In the genomic region with DNA sequence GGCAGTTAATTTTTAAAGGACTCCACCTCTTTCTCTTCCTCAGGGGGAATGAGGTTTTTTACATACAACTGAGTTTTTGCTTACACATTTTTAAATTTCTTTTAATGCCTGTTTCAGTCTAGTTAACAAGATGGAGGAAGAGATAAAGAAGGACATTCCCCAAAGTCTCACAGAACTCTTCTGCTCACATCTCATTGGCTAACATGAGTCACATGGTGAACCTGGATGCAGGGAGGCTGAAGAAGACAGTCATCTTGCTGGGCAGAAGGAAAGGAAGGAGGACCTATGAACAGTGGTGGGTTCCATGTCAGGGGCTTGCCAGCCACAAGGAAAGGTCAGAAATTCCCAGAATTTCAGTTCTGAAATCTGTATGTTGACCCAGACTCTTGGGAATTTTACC, we compare ENCODE assay signal across 19 cellular contexts. TPM values are rescaled to one million over a fixed set of nuclear protein-coding genes. Genes with fewer than 3 reads are reported as not detected.
A peak's percentile ranks its signal among the peaks of the same experiment; 100 is the strongest.
DNase-seq lines count a peak whose midpoint lies in the region; ATAC-seq, FAIRE-seq and TF ChIP-seq lines count a peak whose summit lies in the region.
"Had no signal": no experiment of that assay in that cellular context is flagged by ENCODE, and none has a peak within 500 bp of the region (broad histone marks: within the 10 kb centered on the region; RNA-seq: fewer than 3 reads in every experiment).

No MANE protein-coding gene starts in this region.

- no peak overlapping the region for H2BK15ac ChIP-seq in mesendoderm (replicated peaks; ENCODE audit: low read depth)

- no peak overlapping the region for H3K4ac ChIP-seq in mesendoderm (ENCODE audit: low read depth, low read length)

- no peaks in the 10 kb centered on the region for H3K36me3 Mint-ChIP-seq in progenitor cell of endocrine pancreas (ENCODE audit: insufficient read depth)
- H3K36me3 Mint-ChIP-seq: CD4-positive, alpha-beta memory T cell had no signal

- CTCF ChIA-PET in K562 (lab: Yijun Ruan, JAX; ENCODE audit: low intra/inter-chr PET ratio), result no interaction called here

- no peaks in the 10 kb centered on the region for H3K9me1 ChIP-seq in K562 (ENCODE audit: control insufficient read depth, insufficient read depth, low read length)

- H3K4me1 ChIP-seq in Karpas-422 (ENCODE audit: low read length) (peaks cover 20% of the 10 kb centered on the region), K562 (replicated peaks in 1 of 2; ENCODE audit: control insufficient read depth in 2 of 2, insufficient read depth in 2 of 2, low read length in 2 of 2) (no peaks in the 10 kb centered on the region; a peak in 3 of 5 replicates), mesendoderm (ENCODE audit: control insufficient read depth, low read depth, low read length) (peaks cover 5% of the 10 kb centered on the region)
- H3K4me1 ChIP-seq: BE2C had no signal

- FAIRE-seq in K562 (lab: Jason Lieb, UNC), result no peak
- FAIRE-seq: A204.1, D721Med, GM19239 had no signal

- no peak overlapping the region for H3K4me3 Mint-ChIP-seq in progenitor cell of endocrine pancreas (ENCODE audit: low read depth)
- H3K4me3 Mint-ChIP-seq: CD4-positive, alpha-beta memory T cell; HFFc6 had no signal

- H3K9ac ChIP-seq in Karpas-422 (ENCODE audit: low read length) (no peak overlapping the region), K562 (ENCODE audit: insufficient read depth in 1 of 2, low read depth in 2 of 2, low read length in 2 of 2) (no peak overlapping the region), mesendoderm (ENCODE audit: low read length) (no peak overlapping the region)

- no peak for TF ChIP-seq POLR2A in K562 (conservative IDR thresholded peaks at IDR 0.05)

- in situ Hi-C loops in K562 (cut with MboI), result loop anchor here (10.0 kb wide), 1 partner anchor 258 kb away; no protein-coding TSS in a partner anchor

- H3K27me3 Mint-ChIP-seq in progenitor cell of endocrine pancreas, result peaks cover 13% of the 10 kb centered on the region

- TF ChIP-seq EP300 in K562 (IDR thresholded peaks at IDR 0.05; ENCODE audit: low read length), result no peak

- peak; percentile 6 for DNase-seq in EH (ENCODE audit: low read depth)
- DNase-seq in Karpas-422, result peak; percentile 66
- DNase-seq in K562 (ENCODE audit: extremely low read depth in 1 of 4, low spot score in 3 of 4), result peak; percentile 8 to 48 (median 22)
- peak; percentile 26 for DNase-seq in mesendoderm
- no peak for DNase-seq in progenitor cell of endocrine pancreas (ENCODE audit: low spot score, unreplicated experiment)
- no peak for DNase-seq in nucleus accumbens (lab: John Stamatoyannopoulos, UW)
- no peak for DNase-seq in NCI-H1436 (lab: John Stamatoyannopoulos, UW)
- DNase-seq: BE2C; CD4-positive, alpha-beta memory T cell; COR-L47; DMS153; DMS79 treated with DMSO at 0.1 percent for 48 hours; GF-D8; HCEC 1CT; HFFc6 had no signal

- H4K20me1 ChIP-seq in Karpas-422 (ENCODE audit: insufficient read depth, low read depth, low read length), result no peaks in the 10 kb centered on the region
- no peaks in the 10 kb centered on the region for H4K20me1 ChIP-seq in K562 (replicated peaks; ENCODE audit: control insufficient read depth, insufficient read depth, low read length)

- H3K18ac ChIP-seq in mesendoderm (ENCODE audit: low read length), result no peak overlapping the region

- H3K79me1 ChIP-seq in mesendoderm (ENCODE audit: low read length), result no peaks in the 10 kb centered on the region

- H4K8ac ChIP-seq in mesendoderm (ENCODE audit: low read depth, low read length), result no peak overlapping the region

- H3K4me1 Mint-ChIP-seq in progenitor cell of endocrine pancreas (ENCODE audit: low read depth), result peaks cover 1% of the 10 kb centered on the region

- H3K9me3 Mint-ChIP-seq in progenitor cell of endocrine pancreas (ENCODE audit: low read depth), result no peaks in the 10 kb centered on the region
- H3K9me3 Mint-ChIP-seq: CD4-positive, alpha-beta memory T cell; HFFc6 had no signal

- no peak overlapping the region for H2AK5ac ChIP-seq in mesendoderm (ENCODE audit: low read length)

- no peaks in the 10 kb centered on the region for H3K9me3 ChIP-seq in Karpas-422 (ENCODE audit: low read length)
- no peaks in the 10 kb centered on the region for H3K9me3 ChIP-seq in K562 (replicated peaks; ENCODE audit: control insufficient read depth, insufficient read depth, low read depth, low read length)
- H3K9me3 ChIP-seq: BE2C had no signal

- H3K23ac ChIP-seq in mesendoderm (ENCODE audit: low read length), result no peak overlapping the region

- no peak overlapping the region for H3K4me3 ChIP-seq in Karpas-422 (ENCODE audit: low read length)
- H3K4me3 ChIP-seq in K562, result no peak overlapping the region
- H3K4me3 ChIP-seq in mesendoderm (ENCODE audit: low read length), result no peak overlapping the region

- POLR2A ChIA-PET in K562 (lab: Yijun Ruan, JAX), result interaction anchor here (0.7 kb wide), 1 partner anchor 61 kb away, joined by 3 read pairs; no protein-coding TSS in a partner anchor

- no peak for TF ChIP-seq RAD21 in K562 (CRISPR knock-in tag; conservative IDR thresholded peaks at IDR 0.05 in 1 of 2, IDR thresholded peaks at IDR 0.05 in 1 of 2)

- intact Hi-C loops in K562 (cut with micrococcal nuclease), result no loop called here

- H3K36me3 ChIP-seq in Karpas-422 (ENCODE audit: insufficient read depth, low read length) (no peaks in the 10 kb centered on the region), K562 (ENCODE audit: control insufficient read depth, insufficient read depth, low read length) (no peaks in the 10 kb centered on the region), mesendoderm (ENCODE audit: control insufficient read depth, insufficient read depth, low read length) (no peaks in the 10 kb centered on the region)
- H3K36me3 ChIP-seq: BE2C had no signal

- no peak overlapping the region for H2BK5ac ChIP-seq in mesendoderm (ENCODE audit: low read length)

- no peak overlapping the region for H2BK120ac ChIP-seq in mesendoderm (ENCODE audit: low read depth, low read length)

- no peak overlapping the region for H3K27ac ChIP-seq in Karpas-422 (ENCODE audit: low read length)
- no peak overlapping the region for H3K27ac ChIP-seq in K562 (ENCODE audit: extremely low read depth, low read depth, low read length)
- H3K27ac ChIP-seq in mesendoderm (ENCODE audit: low read depth, low read length), result no peak overlapping the region
- H3K27ac ChIP-seq: C4-2B had no signal

- ATAC-seq in K562, result no peak

- no peak overlapping the region for H3K27ac Mint-ChIP-seq in progenitor cell of endocrine pancreas
- H3K27ac Mint-ChIP-seq: CD4-positive, alpha-beta memory T cell; HFFc6 had no signal

- BruUV-seq in K562 (replicated peaks; lab: Mats Ljungman, UMichigan), result no TSS peak

- no peaks in the 10 kb centered on the region for H3K9me2 ChIP-seq in Karpas-422 (replicated peaks; ENCODE audit: insufficient read depth, low read length)

- H3K4me2 ChIP-seq in Karpas-422 (ENCODE audit: low read depth, low read length, poor library complexity, severe bottlenecking) (no peak overlapping the region), K562 (ENCODE audit: insufficient read depth, low read length) (no peak overlapping the region), mesendoderm (ENCODE audit: low read length) (no peak overlapping the region)

- no peak overlapping the region for H4K5ac ChIP-seq in mesendoderm (ENCODE audit: low read length)

- H3K56ac ChIP-seq in mesendoderm (ENCODE audit: low read length), result no peak overlapping the region

- no peaks in the 10 kb centered on the region for H3K79me2 ChIP-seq in Karpas-422 (ENCODE audit: low read length)
- no peaks in the 10 kb centered on the region for H3K79me2 ChIP-seq in K562 (ENCODE audit: control insufficient read depth, insufficient read depth, low read length)
- no peaks in the 10 kb centered on the region for H3K79me2 ChIP-seq in mesendoderm (ENCODE audit: control insufficient read depth, insufficient read depth, low read length)

- no peaks in the 10 kb centered on the region for H3K27me3 ChIP-seq in Karpas-422 (ENCODE audit: low read length)
- H3K27me3 ChIP-seq in K562 (ENCODE audit: control insufficient read depth in 2 of 2, insufficient read depth in 2 of 2, low read length in 2 of 2), result no peaks in the 10 kb centered on the region; a peak in 1 of 5 replicates
- H3K27me3 ChIP-seq in mesendoderm (ENCODE audit: insufficient read depth, low read length, poor library complexity), result no peaks in the 10 kb centered on the region
- H3K27me3 ChIP-seq: BE2C had no signal

- TF ChIP-seq CTCF in K562 (IDR thresholded peaks at IDR 0.05 in 2 of 3, conservative IDR thresholded peaks at IDR 0.05 in 1 of 3; ENCODE audit: insufficient read depth in 2 of 3, low read depth in 1 of 3, low read length in 3 of 3), result no peak
- TF ChIP-seq CTCF in progenitor cell of endocrine pancreas (IDR thresholded peaks at IDR 0.05; ENCODE audit: unreplicated experiment), result no peak

- H2AFZ ChIP-seq in Karpas-422 (ENCODE audit: low read length) (no peak overlapping the region), K562 (ENCODE audit: low read depth, low read length) (no peak overlapping the region)

TF ChIP-seq in K562, 482 proteins besides CTCF, POLR2A, EP300 and RAD21 (continues in another document):
- no peak for TF ChIP-seq POU5F1 (IDR thresholded peaks at IDR 0.05; ENCODE audit: borderline replicate concordance, low read depth, low read length, partially characterized antibody)

RNA-seq across cellular contexts. Expression of a gene that starts 10.4 kb away (rescaled TPM):
- under 0.01 and 0.25 TPM in 2 replicates for total RNA-seq in Karpas-422 (2014; rRNA removed; shearing (Covaris generic); ENCODE audit: low replicate concordance)
- total RNA-seq in K562 (2011; cell fraction: chromatin; rRNA removed; ENCODE audit: low replicate concordance), result not detected in 2 replicates
- not detected in 2 replicates for total RNA-seq in K562 (2011; cell fraction: nucleolus; rRNA removed)
- 0.07 TPM in 1 of 2 replicates, not detected in the other for total RNA-seq in K562 (2011; cell fraction: nucleoplasm; rRNA removed)
- total RNA-seq in K562 (2014; rRNA removed) (0.08 TPM in 1 of 2 replicates, not detected in the other), K562 (2014; rRNA removed; fragmentation: Illumina TruSeq; extraction: Trizol) (0.04 and 0.13 TPM in 2 replicates), K562 (2015; rRNA removed; fragmentation: Illumina TruSeq; extraction: Trizol) (0.26 and 0.33 TPM in 2 replicates), K562 (2021) (not detected in 2 replicates), progenitor cell of endocrine pancreas (5.3 and 6.0 TPM in 2 replicates)
- polyA plus RNA-seq in K562 (2011; rRNA removed) (0.03 and 0.05 TPM in 2 replicates), K562 (2014; fragmentation: Illumina TruSeq; extraction: Trizol) (0.07 and 0.08 TPM in 2 replicates), K562 (2014; fragmentation: Nextera tagmentation; extraction: Ambion mirVana) (not detected), K562 (2014; rRNA removed) (0.01 TPM in 1 of 2 replicates, not detected in the other)
- polyA plus RNA-seq in K562 (2011; cell fraction: cytosol; rRNA removed), result 0.19 TPM in 1 of 2 replicates, not detected in the other
- polyA plus RNA-seq in K562 (2011; cell fraction: nucleus; rRNA removed), result 0.04 and 0.07 TPM in 2 replicates
- polyA plus RNA-seq in K562 (2012), result 0.06 and 0.10 TPM in 2 replicates
- not detected in 2 replicates for polyA minus RNA-seq in K562 (2011; rRNA and poly(A)+ RNA removed)
- polyA minus RNA-seq in K562 (2011; cell fraction: cytosol; rRNA and poly(A)+ RNA removed), result not detected in 2 replicates
- polyA minus RNA-seq in K562 (2011; cell fraction: nucleus; rRNA and poly(A)+ RNA removed), result not detected in 2 replicates
- polyA plus RNA-seq in mesendoderm (2013, experiment 1 of 2), result 0.34 TPM
- polyA plus RNA-seq in mesendoderm (2013, experiment 2 of 2), result 0.35 TPM
- total RNA-seq: CD4-positive, alpha-beta memory T cell had no signal
- polyA plus RNA-seq: CD4-positive, alpha-beta memory T cell had no signal

Comparison
In these comparisons a context has a peak if more than half of its experiments do, and no peak if none do; other contexts are left out.
1. DNase-seq: peak in EH (single experiment), Karpas-422 (single experiment), K562 (4 of 4) and mesendoderm (single experiment); none in progenitor cell of endocrine pancreas (single experiment), nucleus accumbens (0 of 56) and NCI-H1436 (single experiment).